ENCODE assay signal across 11 cellular contexts in genomic region chr11:29962243-29962642, GRCh38. TPM values are rescaled to one million over a fixed set of nuclear protein-coding genes. Genes with fewer than 3 reads are reported as not detected.
DNase-seq lines count a peak whose midpoint lies in the region; ATAC-seq and TF ChIP-seq lines count a peak whose summit lies in the region.
"Had no signal": no experiment of that assay in that cellular context is flagged by ENCODE, and none has a peak within 500 bp of the region (broad histone marks: within the 10 kb centered on the region; RNA-seq: fewer than 3 reads in every experiment).

No MANE protein-coding gene starts in this region.

- H3K4me3 ChIP-seq in mammary epithelial cell (replicated peaks in 1 of 3; ENCODE audit: insufficient read depth in 1 of 3, low read depth in 2 of 3, low read length in 3 of 3) = no peak overlapping the region

- H3K27me3 Mint-ChIP-seq in activated naive CD4-positive, alpha-beta T cell treated with anti-CD3 and anti-CD28 coated beads for 36 hours (ENCODE audit: low read depth) = no peaks in the 10 kb centered on the region
- H3K27me3 Mint-ChIP-seq: activated naive CD4-positive, alpha-beta T cell treated with anti-CD3 and anti-CD28 coated beads, Interleukin-2, amount 50 U/mL, for 24 hours had no signal

- H3K9ac ChIP-seq in mammary epithelial cell (ENCODE audit: insufficient read depth, low read length) = no peak overlapping the region

- no peaks in the 10 kb centered on the region for H3K4me1 Mint-ChIP-seq in activated naive CD4-positive, alpha-beta T cell treated with anti-CD3 and anti-CD28 coated beads for 36 hours (ENCODE audit: low read depth)
- H3K4me1 Mint-ChIP-seq: activated naive CD4-positive, alpha-beta T cell treated with anti-CD3 and anti-CD28 coated beads, Interleukin-2, amount 50 U/mL, for 24 hours; CD14-positive monocyte had no signal

- H3K36me3 ChIP-seq in mammary epithelial cell (ENCODE audit: insufficient read depth, low read length) = no peaks in the 10 kb centered on the region

- no peak overlapping the region for H3K4me3 Mint-ChIP-seq in activated naive CD4-positive, alpha-beta T cell treated with anti-CD3 and anti-CD28 coated beads for 36 hours
- H3K4me3 Mint-ChIP-seq: activated naive CD4-positive, alpha-beta T cell treated with anti-CD3 and anti-CD28 coated beads, Interleukin-2, amount 50 U/mL, for 24 hours; CD14-positive monocyte had no signal

- peak; percentile 1 for DNase-seq in mammary epithelial cell
- no peak for DNase-seq in GF-D8 (lab: John Stamatoyannopoulos, UW)
- no peak for DNase-seq in DMS79 (lab: John Stamatoyannopoulos, UW)
- no peak for DNase-seq in activated naive CD4-positive, alpha-beta T cell treated with anti-CD3 and anti-CD28 coated beads for 36 hours
- no peak for DNase-seq in cardiac septum (ENCODE audit: low spot score)

- CTCF ChIA-PET in mammary epithelial cell (lab: Charles Lee; ENCODE audit: low non-redundant PET) = no interaction called here
- CTCF ChIA-PET in activated naive CD4-positive, alpha-beta T cell treated with anti-CD3 and anti-CD28 coated beads for 36 hours (lab: Charles Lee) = no interaction called here

- intact Hi-C loops in mammary epithelial cell (cut with micrococcal nuclease) = no loop called here
- intact Hi-C loops in activated naive CD4-positive, alpha-beta T cell treated with anti-CD3 and anti-CD28 coated beads for 36 hours (cut with micrococcal nuclease) = no loop called here
- intact Hi-C loops in cardiac septum (cut with DNase I) = no loop called here

- ATAC-seq in GM18861 (IDR thresholded peaks at IDR 0.05; ENCODE audit: unreplicated experiment) = peak; percentile 91
- ATAC-seq in HG03159 (IDR thresholded peaks at IDR 0.05; ENCODE audit: unreplicated experiment) = peak; percentile 88

- no peaks in the 10 kb centered on the region for H3K9me3 ChIP-seq in mammary epithelial cell (replicated peaks; ENCODE audit: insufficient read depth, low read length)

- no peak overlapping the region for H3K4me2 ChIP-seq in mammary epithelial cell (ENCODE audit: insufficient read depth, low read depth, low read length)

- TF ChIP-seq CTCF in 22Rv1 (IDR thresholded peaks at IDR 0.05) (peak; percentile 60), mammary epithelial cell (conservative IDR thresholded peaks at IDR 0.05 in 1 of 2, IDR thresholded peaks at IDR 0.05 in 1 of 2; ENCODE audit: extremely low read depth in 1 of 2, insufficient read depth in 1 of 2, low read depth in 1 of 2, low read length in 2 of 2) (peak; percentile 31 to 38)

- WGBS in mammary epithelial cell (ENCODE audit: low coverage, missing lambda C conversion rate) = 88% methylated on average over 2 of the region's 2 CpGs

- H3K79me2 ChIP-seq in mammary epithelial cell (ENCODE audit: insufficient read depth, low read length) = no peaks in the 10 kb centered on the region

- no TSS peak for BruUV-seq in mammary epithelial cell (replicated peaks; lab: Mats Ljungman, UMichigan)

- H2AFZ ChIP-seq in mammary epithelial cell (ENCODE audit: low read depth, low read length) = no peak overlapping the region

- H3K27ac Mint-ChIP-seq in activated naive CD4-positive, alpha-beta T cell treated with anti-CD3 and anti-CD28 coated beads for 36 hours = no peak overlapping the region
- H3K27ac Mint-ChIP-seq: activated naive CD4-positive, alpha-beta T cell treated with anti-CD3 and anti-CD28 coated beads, Interleukin-2, amount 50 U/mL, for 24 hours; CD14-positive monocyte had no signal

- dilution Hi-C loops in mammary epithelial cell (cut with HindIII; ENCODE audit: low sequenced_read_pairs) = no loop called here

- no peaks in the 10 kb centered on the region for H3K27me3 ChIP-seq in mammary epithelial cell (ENCODE audit: insufficient read depth, low read length)

- no peaks in the 10 kb centered on the region for H3K36me3 Mint-ChIP-seq in activated naive CD4-positive, alpha-beta T cell treated with anti-CD3 and anti-CD28 coated beads for 36 hours (ENCODE audit: low read depth)
- H3K36me3 Mint-ChIP-seq: activated naive CD4-positive, alpha-beta T cell treated with anti-CD3 and anti-CD28 coated beads, Interleukin-2, amount 50 U/mL, for 24 hours; CD14-positive monocyte had no signal

- in situ Hi-C loops in mammary epithelial cell (cut with MboI; ENCODE audit: low sequenced_read_pairs in 2 of 2) = no loop called here

- no peaks in the 10 kb centered on the region for H4K20me1 ChIP-seq in mammary epithelial cell (ENCODE audit: insufficient read depth, low read length)

- H3K9me3 Mint-ChIP-seq in activated naive CD4-positive, alpha-beta T cell treated with anti-CD3 and anti-CD28 coated beads for 36 hours = peaks cover 8% of the 10 kb centered on the region
- H3K9me3 Mint-ChIP-seq: activated naive CD4-positive, alpha-beta T cell treated with anti-CD3 and anti-CD28 coated beads, Interleukin-2, amount 50 U/mL, for 24 hours had no signal

- H3K4me1 ChIP-seq in mammary epithelial cell (ENCODE audit: insufficient read depth, low read length) = no peaks in the 10 kb centered on the region

- H3K27ac ChIP-seq in 22Rv1 = no peak overlapping the region
- no peak overlapping the region for H3K27ac ChIP-seq in mammary epithelial cell (ENCODE audit: insufficient read depth, low read depth, low read length)

RNA-seq across cellular contexts. Expression of gene KCNA4, which starts 54.6 kb away (rescaled TPM):
- total RNA-seq in mammary epithelial cell (not detected), cardiac septum (15.6 TPM)
- polyA plus RNA-seq in mammary epithelial cell = not detected
- polyA minus RNA-seq in mammary epithelial cell = not detected
- total RNA-seq in activated naive CD4-positive, alpha-beta T cell treated with anti-CD3 and anti-CD28 coated beads for 36 hours = not detected
- total RNA-seq: T-helper 1 cell treated with Interleukin-12 subunit alpha and Interleukin-12 subunit beta and Interleukin-4 antibody, amounts not matched to agents 30 ng/mL and 1 ng/mL, for 36 hours had no signal
- polyA plus RNA-seq: CD14-positive monocyte had no signal

Comparison
In these comparisons a context has a peak if more than half of its experiments do, and no peak if none do; other contexts are left out.
1. RNA of gene KCNA4, which starts 54.6 kb away (total RNA-seq): 15.6 TPM in cardiac septum (single experiment); not detected in mammary epithelial cell and not detected in activated naive CD4-positive, alpha-beta T cell treated with anti-CD3 and anti-CD28 coated beads for 36 hours; every median in the first group is over 10 times any median in the second.